ENCODE assay signal across 8 cellular contexts in genomic region chr16:3129137-3130131, GRCh38. TPM values are rescaled to one million over a fixed set of nuclear protein-coding genes. Genes with fewer than 3 reads are reported as not detected.
A peak's percentile ranks its signal among the peaks of the same experiment; 100 is the strongest.
DNase-seq lines count a peak whose midpoint lies in the region; ATAC-seq lines count a peak whose summit lies in the region.

No MANE protein-coding gene starts in this region.

- DNase-seq in COLO668 (lab: John Stamatoyannopoulos, UW; ENCODE audit: unreplicated experiment) (peak; percentile 69), NCI-H187 (lab: John Stamatoyannopoulos, UW) (peak; percentile 59 to 79), T-helper 1 cell (peak; percentile 56 to 91 (median 81)), anterior cingulate cortex (lab: John Stamatoyannopoulos, UW) (peak in 56 of 58 donors; percentile 23 to 86 (median 68)), hepatic stellate cell (ENCODE audit: low spot score) (peak; percentile 61), sciatic nerve (ENCODE audit: low spot score) (peak; percentile 77)

- peak; percentile 53 for ATAC-seq in GM21526 (IDR thresholded peaks at IDR 0.05; ENCODE audit: low FRiP score, unreplicated experiment)
- peak; percentile 77 for ATAC-seq in sciatic nerve
- ATAC-seq in HG03097 (IDR thresholded peaks at IDR 0.05; ENCODE audit: low FRiP score, unreplicated experiment): no peak

- intact Hi-C loops in sciatic nerve (cut with DNase I): no loop called here

RNA-seq across cellular contexts. Expression of gene ZNF213, which starts 5.4 kb away (rescaled TPM):
- 9.0 TPM for total RNA-seq in sciatic nerve

RNA-seq across cellular contexts. Expression of gene ZNF205, which starts 17.0 kb away (rescaled TPM):
- total RNA-seq in sciatic nerve: 12.3 TPM

RNA-seq across cellular contexts. Expression of gene ZSCAN10, which starts 30.3 kb away (rescaled TPM):
- total RNA-seq in sciatic nerve: not detected

RNA-seq across cellular contexts. Expression of gene OR1F1, which starts 58.6 kb away (rescaled TPM):
- total RNA-seq in sciatic nerve: not detected
